Comparison of ENCODE assay signal across 13 cellular contexts in the genomic region with DNA sequence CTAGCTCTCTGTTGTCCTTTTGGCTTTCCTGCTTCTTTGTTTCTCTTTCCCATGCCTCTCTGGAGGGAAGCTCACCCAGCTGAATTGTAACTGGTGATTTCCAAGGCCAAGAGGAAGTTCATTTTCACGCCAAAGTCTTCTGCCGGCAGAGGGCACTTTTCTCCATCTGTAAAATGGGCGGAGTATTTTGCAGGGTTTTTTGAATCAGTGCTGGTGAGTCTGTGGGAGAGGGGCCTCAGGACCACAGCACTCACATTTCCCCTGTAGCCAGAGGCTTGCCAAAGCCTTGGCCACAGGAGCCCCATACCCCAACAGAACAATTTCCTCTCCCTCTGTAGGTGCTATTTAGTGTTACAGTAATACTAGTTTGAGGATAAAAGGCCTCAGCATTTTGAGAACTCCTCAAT. TPM values are rescaled to one million over a fixed set of nuclear protein-coding genes. Genes with fewer than 3 reads are reported as not detected.
A peak's percentile ranks its signal among the peaks of the same experiment; 100 is the strongest.
DNase-seq lines count a peak whose midpoint lies in the region; ATAC-seq lines count a peak whose summit lies in the region.
"Had no signal": no experiment of that assay in that cellular context is flagged by ENCODE, and none has a peak within 500 bp of the region (broad histone marks: within the 10 kb centered on the region; RNA-seq: fewer than 3 reads in every experiment).

No MANE protein-coding gene starts in this region.

- H3K4me1 Mint-ChIP-seq in T-helper 17 cell = peaks cover 13% of the 10 kb centered on the region

- H3K4me3 ChIP-seq in effector memory CD4-positive, alpha-beta T cell (ENCODE audit: insufficient read depth, low read depth, low read length, poor library complexity, severe bottlenecking) = no peak overlapping the region
- H3K4me3 ChIP-seq: BLaER1 had no signal

- H3K27me3 Mint-ChIP-seq in T-helper 17 cell = no peaks in the 10 kb centered on the region
- H3K27me3 Mint-ChIP-seq: central memory CD8-positive, alpha-beta T cell; stimulated activated naive CD8-positive, alpha-beta T cell treated with anti-CD3 and anti-CD28 coated beads, Interleukin-15, Interleukin-2, amounts not matched to agents 100 ng/mL and 50 ng/mL, for 24 hours had no signal

- H3K36me3 ChIP-seq in effector memory CD4-positive, alpha-beta T cell (ENCODE audit: control insufficient read depth, insufficient read depth, low read length) = no peaks in the 10 kb centered on the region
- H3K36me3 ChIP-seq: BLaER1 had no signal

- peak; percentile 57 for ATAC-seq in T-helper 17 cell
- peak; percentile 22 for ATAC-seq in stimulated activated naive CD8-positive, alpha-beta T cell treated with anti-CD3 and anti-CD28 coated beads, Interleukin-15, Interleukin-2, amounts not matched to agents 100 U/mL and 50 U/mL, for 24 hours
- ATAC-seq in GM18873 (IDR thresholded peaks at IDR 0.05; ENCODE audit: low FRiP score, unreplicated experiment) = no peak

- no peak overlapping the region for H3K27ac Mint-ChIP-seq in T-helper 17 cell
- H3K27ac Mint-ChIP-seq: stimulated activated naive CD8-positive, alpha-beta T cell treated with anti-CD3 and anti-CD28 coated beads, Interleukin-15, Interleukin-2, amounts not matched to agents 100 ng/mL and 50 ng/mL, for 24 hours had no signal

- H3K4me1 ChIP-seq in effector memory CD4-positive, alpha-beta T cell (ENCODE audit: control insufficient read depth, insufficient read depth, low read length, poor library complexity, severe bottlenecking) = no peaks in the 10 kb centered on the region

- no peaks in the 10 kb centered on the region for H3K36me3 Mint-ChIP-seq in T-helper 17 cell (ENCODE audit: low read depth)

- no peak overlapping the region for H3K4me3 Mint-ChIP-seq in T-helper 17 cell
- H3K4me3 Mint-ChIP-seq: central memory CD8-positive, alpha-beta T cell; neural crest cell; stimulated activated naive CD8-positive, alpha-beta T cell treated with anti-CD3 and anti-CD28 coated beads, Interleukin-15, Interleukin-2, amounts not matched to agents 100 ng/mL and 50 ng/mL, for 24 hours had no signal

- no peaks in the 10 kb centered on the region for H3K27me3 ChIP-seq in effector memory CD4-positive, alpha-beta T cell (replicated peaks; ENCODE audit: control insufficient read depth, insufficient read depth, low read length, poor library complexity, severe bottlenecking)
- H3K27me3 ChIP-seq: BLaER1 had no signal

- DNase-seq in activated effector memory CD4-positive, alpha-beta T cell treated with anti-CD3 and anti-CD28 coated beads, Interleukin-2, amount 50 U/mL, for 16 hours = peak; percentile 82
- DNase-seq in activated effector memory CD4-positive, alpha-beta T cell treated with Interleukin-2 at 50 U/mL for 16 hours = no peak
- peak in 2 of 3 donors; percentile 13 to 16 for DNase-seq in T-helper 17 cell
- peak in 2 of 3 donors; percentile 13 to 27 for DNase-seq in effector memory CD4-positive, alpha-beta T cell
- peak; percentile 42 for DNase-seq in stimulated activated naive CD8-positive, alpha-beta T cell treated with anti-CD3 and anti-CD28 coated beads, Interleukin-15, Interleukin-2, amounts not matched to agents 100 U/mL and 50 U/mL, for 24 hours
- DNase-seq in DMS79 (lab: John Stamatoyannopoulos, UW) = no peak
- DNase-seq in middle frontal gyrus (ENCODE audit: extremely low spot score, low spot score) = no peak
- DNase-seq: HCEC 1CT had no signal

- no peak overlapping the region for H3K27ac ChIP-seq in effector memory CD4-positive, alpha-beta T cell (ENCODE audit: insufficient read depth, low read length, poor library complexity, severe bottlenecking)
- H3K27ac ChIP-seq: BLaER1 had no signal

- no peaks in the 10 kb centered on the region for H3K9me3 ChIP-seq in T-helper 17 cell (ENCODE audit: control insufficient read depth, low read length, poor library complexity, severe bottlenecking)
- no peaks in the 10 kb centered on the region for H3K9me3 ChIP-seq in effector memory CD4-positive, alpha-beta T cell (ENCODE audit: control insufficient read depth, low read length)
- H3K9me3 ChIP-seq: BLaER1 had no signal

RNA-seq across cellular contexts. Expression of gene MATR3, which starts 42.3 kb away (rescaled TPM):
- total RNA-seq in T-helper 17 cell = 100 to 1,000 TPM; 318 to 325 TPM

RNA-seq across cellular contexts. Expression of gene SIL1, which starts 53.1 kb away (rescaled TPM):
- total RNA-seq in T-helper 17 cell = 10 to 100 TPM; 17.8 to 18.5 TPM

Comparison
In these comparisons a context has a peak if more than half of its experiments do, and no peak if none do; other contexts are left out.
1. DNase-seq: peak in activated effector memory CD4-positive, alpha-beta T cell treated with anti-CD3 and anti-CD28 coated beads, Interleukin-2, amount 50 U/mL, for 16 hours (single experiment), T-helper 17 cell (2 of 3), effector memory CD4-positive, alpha-beta T cell (2 of 3) and stimulated activated naive CD8-positive, alpha-beta T cell treated with anti-CD3 and anti-CD28 coated beads, Interleukin-15, Interleukin-2, amounts not matched to agents 100 U/mL and 50 U/mL, for 24 hours (single experiment); none in activated effector memory CD4-positive, alpha-beta T cell treated with Interleukin-2 at 50 U/mL for 16 hours (single experiment), DMS79 (single experiment) and middle frontal gyrus (single experiment).